In genomic region chr13:39035799-39036198, GRCh38 we compare ENCODE assay signal across 8 cellular contexts. TPM values are rescaled to one million over a fixed set of nuclear protein-coding genes. Genes with fewer than 3 reads are reported as not detected.
A peak's percentile ranks its signal among the peaks of the same experiment; 100 is the strongest.
DNase-seq lines count a peak whose midpoint lies in the region; ATAC-seq and TF ChIP-seq lines count a peak whose summit lies in the region.

No MANE protein-coding gene starts in this region.

- ATAC-seq in GM18502 (IDR thresholded peaks at IDR 0.05; ENCODE audit: poor library complexity, unreplicated experiment): no peak
- ATAC-seq in HG03460 (IDR thresholded peaks at IDR 0.05; ENCODE audit: unreplicated experiment): no peak

- CTCF ChIA-PET in PC-9 (lab: Charles Lee): no interaction called here

- H3K27me3 ChIP-seq in PC-9 (ENCODE audit: insufficient read depth, low read depth) (no peaks in the 10 kb centered on the region), prostate gland (replicated peaks; ENCODE audit: insufficient read depth) (no peaks in the 10 kb centered on the region)

- H2AFZ ChIP-seq in PC-9: peak overlapping the region; percentile 93

- peak overlapping the region; percentile 96 for H3K4me2 ChIP-seq in PC-9

- H3K4me3 ChIP-seq in GM12865 (ENCODE audit: low read depth, low read length) (peak overlapping the region; percentile 84), PC-9 (peak overlapping the region; percentile 90), prostate gland (peak overlapping the region; percentile 68 to 80)

- WGBS in prostate gland: 11% methylated on average over 2 of the region's 2 CpGs

- POLR2A ChIA-PET in PC-9 (lab: Charles Lee; ENCODE audit: unreplicated experiment): interaction anchor here (0.7 kb wide), 2 partner anchors 329 to 649 kb away, joined by 3 to 4 read pairs; no protein-coding TSS in a partner anchor

- BruUV-seq in PC-9 (replicated peaks; lab: Mats Ljungman, UMichigan): no TSS peak

- H3K9me3 ChIP-seq in PC-9 (ENCODE audit: insufficient read depth, low read depth): no peaks in the 10 kb centered on the region
- H3K9me3 ChIP-seq in prostate gland: no peaks in the 10 kb centered on the region

- H3K4me1 ChIP-seq in PC-9 (replicated peaks; ENCODE audit: insufficient read depth): peaks cover 21% of the 10 kb centered on the region
- no peaks in the 10 kb centered on the region for H3K4me1 ChIP-seq in prostate gland (replicated peaks)

- H3K36me3 ChIP-seq in PC-9 (ENCODE audit: low read depth) (peaks cover 13% of the 10 kb centered on the region; the same call in 1 of the 2 replicates), prostate gland (no peaks in the 10 kb centered on the region)

- H3K9me2 ChIP-seq in PC-9 (ENCODE audit: insufficient read depth): no peaks in the 10 kb centered on the region

- TF ChIP-seq CTCF in GM12865 (IDR thresholded peaks at IDR 0.05; ENCODE audit: insufficient read depth, low read depth, low read length, missing control alignments): no peak
- TF ChIP-seq CTCF in PC-9 (conservative IDR thresholded peaks at IDR 0.05): no peak
- TF ChIP-seq CTCF in prostate gland (IDR thresholded peaks at IDR 0.05): no peak

- 0 out of 2 replicates have a peak, but pooled peaks cover 4% of the 10 kb centered on the region for H3F3A ChIP-seq in PC-9 (ENCODE audit: insufficient read depth, low read depth)

- intact Hi-C loops in PC-9 (cut with micrococcal nuclease; ENCODE audit: unreplicated experiment) (loop anchor here (5.0 kb wide), 2 partner anchors 567 to 622 kb away; partner anchors contain the start of genes COG6 and LHFPL6), prostate gland (cut with DNase I) (no loop called here)

- DNase-seq in GM12865 (ENCODE audit: low read depth) (no peak), PC-9 (no peak), erythroblast (lab: John Stamatoyannopoulos, UW) (peak; percentile 17 to 33), prostate gland (ENCODE audit: low spot score) (no peak), NCI-H2196 (lab: John Stamatoyannopoulos, UW; ENCODE audit: unreplicated experiment) (no peak), cortex of kidney (lab: John Stamatoyannopoulos, UW) (no peak)

- H3K27ac ChIP-seq in PC-9: peak overlapping the region; percentile 41
- H3K27ac ChIP-seq in prostate gland: no peak overlapping the region

- TF ChIP-seq POLR2A in erythroblast (IDR thresholded peaks at IDR 0.05; ENCODE audit: low read length): no peak
- no peak for TF ChIP-seq POLR2A in prostate gland (IDR thresholded peaks at IDR 0.05)

- peaks cover 30% of the 10 kb centered on the region for H4K20me1 ChIP-seq in PC-9 (ENCODE audit: insufficient read depth)

- peaks cover 87% of the 10 kb centered on the region for H3K79me2 ChIP-seq in PC-9 (ENCODE audit: low read depth)

RNA-seq across cellular contexts. Expression of gene PROSER1, which starts 2.1 kb away (rescaled TPM):
- 30.1 and 32.3 TPM in 2 replicates for total RNA-seq in PC-9 (2021)
- 10 to 100 TPM; 33.6 to 39.5 TPM for total RNA-seq in prostate gland

RNA-seq across cellular contexts. Expression of gene NHLRC3, which starts 2.5 kb away (rescaled TPM):
- total RNA-seq in PC-9 (2021) (19.6 and 25.6 TPM in 2 replicates), prostate gland (10 to 100 TPM; 10.1 to 17.8 TPM)

RNA-seq across cellular contexts. Expression of gene STOML3, which starts 45.2 kb away (rescaled TPM):
- total RNA-seq in PC-9 (2021): not detected in 2 replicates
- not detected for total RNA-seq in prostate gland

Comparison
In these comparisons a context has a peak if more than half of its experiments do, and no peak if none do; other contexts are left out.
1. DNase-seq: peak in erythroblast (2 of 2); none in GM12865 (single experiment), PC-9 (0 of 2), prostate gland (single experiment), NCI-H2196 (single experiment) and cortex of kidney (single experiment).
2. Peak in every context shown above with its lines, with median percentiles within 50 percentile points of each other: H3K4me3 ChIP-seq.